Comparison of ENCODE assay signal across 8 cellular contexts in genomic region chr22:39545310-39546063, GRCh38. TPM values are rescaled to one million over a fixed set of nuclear protein-coding genes. Genes with fewer than 3 reads are reported as not detected.
A peak's percentile ranks its signal among the peaks of the same experiment; 100 is the strongest.
DNase-seq lines count a peak whose midpoint lies in the region; ATAC-seq lines count a peak whose summit lies in the region.

No MANE protein-coding gene starts in this region.

- no peaks in the 10 kb centered on the region for H3K9me3 Mint-ChIP-seq in activated T-cell treated with anti-CD3 and anti-CD28 coated beads, Interleukin-2, amount 50 U/mL, for 4 hours

- DNase-seq in NOMO-1 (lab: John Stamatoyannopoulos, UW; ENCODE audit: unreplicated experiment in 2 of 2) = peak; percentile 31 to 36
- no peak for DNase-seq in NOMO-1 treated with dmso at 0.1 percent for 144 hours (lab: John Stamatoyannopoulos, UW; ENCODE audit: unreplicated experiment)
- DNase-seq in activated T-cell treated with anti-CD3 and anti-CD28 coated beads, Interleukin-2, amount 50 U/mL, for 4 hours = peak; percentile 68
- DNase-seq in kidney tubule cell (ENCODE audit: low spot score) = peak; percentile 35
- DNase-seq in stimulated activated naive CD4-positive, alpha-beta T cell treated with Interleukin-2 at 50 U/mL for 16 hours (lab: John Stamatoyannopoulos, UW) = peak; percentile 53
- no peak for DNase-seq in NCI-H1417 treated with DMSO at 0.1 percent for 48 hours (lab: John Stamatoyannopoulos, UW)
- DNase-seq in NCI-H2227 treated with DMSO at 0.1 percent for 48 hours (lab: John Stamatoyannopoulos, UW) = no peak

- H3K4me3 Mint-ChIP-seq in activated T-cell treated with anti-CD3 and anti-CD28 coated beads, Interleukin-2, amount 50 U/mL, for 4 hours = peak overlapping the region; percentile 40

- no peaks in the 10 kb centered on the region for H3K36me3 Mint-ChIP-seq in activated T-cell treated with anti-CD3 and anti-CD28 coated beads, Interleukin-2, amount 50 U/mL, for 4 hours (ENCODE audit: insufficient read depth)

- peak; percentile 71 to 74 for ATAC-seq in activated T-cell treated with anti-CD3 and anti-CD28 coated beads, Interleukin-2, amount 50 U/mL, for 4 hours
- no peak for ATAC-seq in HG03108 (IDR thresholded peaks at IDR 0.05; ENCODE audit: unreplicated experiment)

- H3K4me1 Mint-ChIP-seq in activated T-cell treated with anti-CD3 and anti-CD28 coated beads, Interleukin-2, amount 50 U/mL, for 4 hours (ENCODE audit: low read depth) = peaks cover 17% of the 10 kb centered on the region

- H3K27me3 Mint-ChIP-seq in activated T-cell treated with anti-CD3 and anti-CD28 coated beads, Interleukin-2, amount 50 U/mL, for 4 hours (ENCODE audit: low read depth) = peaks cover 40% of the 10 kb centered on the region

RNA-seq across cellular contexts. Expression of gene RPS19BP1, which starts 12.9 kb away (rescaled TPM):
- 100 to 1,000 TPM; 198 to 208 (median 201) TPM for total RNA-seq in activated T-cell treated with anti-CD3 and anti-CD28 coated beads, Interleukin-2, amount 50 U/mL, for 4 hours

RNA-seq across cellular contexts. Expression of gene CACNA1I, which starts 25.1 kb away (rescaled TPM):
- total RNA-seq in activated T-cell treated with anti-CD3 and anti-CD28 coated beads, Interleukin-2, amount 50 U/mL, for 4 hours = under 1 TPM; 0.05 to 0.14 (median 0.08) TPM

RNA-seq across cellular contexts. Expression of gene ATF4, which starts 25.1 kb away (rescaled TPM):
- total RNA-seq in activated T-cell treated with anti-CD3 and anti-CD28 coated beads, Interleukin-2, amount 50 U/mL, for 4 hours = 100 to 1,000 TPM; 611 to 673 (median 650) TPM

RNA-seq across cellular contexts. Expression of gene MIEF1, which starts 43.4 kb away (rescaled TPM):
- 10 to 100 TPM; 69.9 to 76.6 (median 70.7) TPM for total RNA-seq in activated T-cell treated with anti-CD3 and anti-CD28 coated beads, Interleukin-2, amount 50 U/mL, for 4 hours

Comparison
In these comparisons a context has a peak if more than half of its experiments do, and no peak if none do; other contexts are left out.
1. DNase-seq: peak in NOMO-1 (2 of 2), activated T-cell treated with anti-CD3 and anti-CD28 coated beads, Interleukin-2, amount 50 U/mL, for 4 hours (single experiment), kidney tubule cell (single experiment) and stimulated activated naive CD4-positive, alpha-beta T cell treated with Interleukin-2 at 50 U/mL for 16 hours (single experiment); none in NOMO-1 treated with dmso at 0.1 percent for 144 hours (single experiment), NCI-H1417 treated with DMSO at 0.1 percent for 48 hours (single experiment) and NCI-H2227 treated with DMSO at 0.1 percent for 48 hours (single experiment).